8 cellular contexts compared by ENCODE assay signal in genomic region chr14:81990312-81990761, GRCh38.
DNase-seq lines count a peak whose midpoint lies in the region; ATAC-seq, FAIRE-seq and TF ChIP-seq lines count a peak whose summit lies in the region.

No MANE protein-coding gene starts in this region.

- 11% methylated on average over 7 of the region's 7 CpGs for WGBS in GM12878 (ENCODE audit: insufficient coverage, insufficient replicate concordance, low lambda C conversion rate, missing lambda C conversion rate)

- BruUV-seq in GM12878 (replicated peaks; lab: Mats Ljungman, UMichigan): no TSS peak

- TF ChIP-seq POLR2A in GM12878 (IDR thresholded peaks at IDR 0.05; ENCODE audit: low read depth, low read length): no peak

- H3K4me3 Mint-ChIP-seq in CD4-positive, alpha-beta memory T cell: no peak overlapping the region

- H4K20me1 ChIP-seq in OCI-LY1 (ENCODE audit: insufficient read depth, low read length): no peaks in the 10 kb centered on the region
- no peaks in the 10 kb centered on the region for H4K20me1 ChIP-seq in GM12878 (ENCODE audit: control insufficient read depth, insufficient read depth)

- H3K9ac ChIP-seq in OCI-LY1 (ENCODE audit: low read length): no peak overlapping the region
- no peak overlapping the region for H3K9ac ChIP-seq in GM12878 (ENCODE audit: control insufficient read depth, insufficient read depth, low read length)

- no peaks in the 10 kb centered on the region for H3K9me2 ChIP-seq in OCI-LY1 (ENCODE audit: low read depth, low read length)

- H3K79me2 ChIP-seq in OCI-LY1 (ENCODE audit: insufficient read depth, low read length) (no peaks in the 10 kb centered on the region), GM12878 (ENCODE audit: control insufficient read depth, insufficient read depth, low read length) (no peaks in the 10 kb centered on the region)

- H3K36me3 Mint-ChIP-seq in CD4-positive, alpha-beta memory T cell: no peaks in the 10 kb centered on the region

- peak; percentile 71 for FAIRE-seq in GM12878 (lab: Jason Lieb, UNC)

- no peak overlapping the region for H3K27ac Mint-ChIP-seq in CD4-positive, alpha-beta memory T cell

- no peaks in the 10 kb centered on the region for H3K9me3 ChIP-seq in CD4-positive, alpha-beta memory T cell (ENCODE audit: control insufficient read depth in 1 of 2, low read length in 2 of 2)
- H3K9me3 ChIP-seq in OCI-LY1 (ENCODE audit: low read length) (no peaks in the 10 kb centered on the region), GM12878 (replicated peaks; ENCODE audit: control insufficient read depth, insufficient read depth, low read length) (no peaks in the 10 kb centered on the region)

- in situ Hi-C loops in GM12878 (cut with MboI): loop anchor here (25.0 kb wide), 2 partner anchors 1072 to 1472 kb away; no protein-coding TSS in a partner anchor

- no peaks in the 10 kb centered on the region for H3K36me3 ChIP-seq in CD4-positive, alpha-beta memory T cell (ENCODE audit: insufficient read depth, low read length)
- H3K36me3 ChIP-seq in OCI-LY1 (ENCODE audit: insufficient read depth, low read length) (no peaks in the 10 kb centered on the region), GM12878 (ENCODE audit: control insufficient read depth in 2 of 2, insufficient read depth in 2 of 2, low read length in 1 of 2) (no peaks in the 10 kb centered on the region)

- RAD21 ChIA-PET in GM12878 (lab: Charles Lee; ENCODE audit: unreplicated experiment): interaction anchor here (1.0 to 4.4 kb wide), 3 partner anchors 62 to 1081 kb away, joined by 4 to 18 read pairs (median 4); no protein-coding TSS in a partner anchor

- no peak overlapping the region for H3K4me3 ChIP-seq in CD4-positive, alpha-beta memory T cell (ENCODE audit: low read length in 2 of 2)
- H3K4me3 ChIP-seq in OCI-LY1 (ENCODE audit: low read depth, low read length, poor library complexity, severe bottlenecking) (no peak overlapping the region), GM12878 (no peak overlapping the region)

- no peaks in the 10 kb centered on the region for H3K4me1 Mint-ChIP-seq in CD4-positive, alpha-beta memory T cell

- no peaks in the 10 kb centered on the region for H3K4me1 ChIP-seq in CD4-positive, alpha-beta memory T cell (ENCODE audit: insufficient read depth, low read length)
- H3K4me1 ChIP-seq in OCI-LY1 (ENCODE audit: insufficient read depth, low read length, severe bottlenecking) (no peaks in the 10 kb centered on the region), GM12878 (ENCODE audit: control insufficient read depth, insufficient read depth, low read length) (no peaks in the 10 kb centered on the region)

- TF ChIP-seq EP300 in GM12878 (IDR thresholded peaks at IDR 0.05; ENCODE audit: borderline replicate concordance in 1 of 2, control insufficient read depth in 1 of 2, low read depth in 2 of 2, low read length in 2 of 2): no peak

- peaks cover 0 to under 1% (median 0%) of the 10 kb centered on the region in 8 donors for H3K9me3 Mint-ChIP-seq in CD4-positive, alpha-beta memory T cell

- H3K27me3 Mint-ChIP-seq in CD4-positive, alpha-beta memory T cell: peaks cover 0 to 3% of the 10 kb centered on the region in 2 donors

- peak; percentile 69 for ATAC-seq in GM18868 (IDR thresholded peaks at IDR 0.05; ENCODE audit: unreplicated experiment)
- peak; percentile 69 for ATAC-seq in HG03439 (IDR thresholded peaks at IDR 0.05; ENCODE audit: unreplicated experiment)
- ATAC-seq in GM12878: peak; percentile 69
- no peak for ATAC-seq in HG03196 (IDR thresholded peaks at IDR 0.05; ENCODE audit: unreplicated experiment)

- H2AFZ ChIP-seq in OCI-LY1 (ENCODE audit: low read length): no peak overlapping the region
- no peak overlapping the region for H2AFZ ChIP-seq in GM12878 (ENCODE audit: control insufficient read depth, low read depth, low read length)

- CTCF ChIA-PET in CD4-positive, alpha-beta memory T cell (lab: Charles Lee; ENCODE audit: partially characterized antibody): interaction anchor here (1.1 to 2.6 kb wide), 5 partner anchors 8 to 30 kb away, joined by 3 to 10 read pairs (median 4); no protein-coding TSS in a partner anchor
- CTCF ChIA-PET in GM12878 (lab: Yijun Ruan, JAX): interaction anchor here (0.5 to 4.6 kb wide), 33 partner anchors 8 to 1372 kb away, joined by 3 to 24 read pairs (median 4); no protein-coding TSS in a partner anchor

- no peak overlapping the region for H3K4me2 ChIP-seq in OCI-LY1 (ENCODE audit: low read length)
- no peak overlapping the region for H3K4me2 ChIP-seq in GM12878 (ENCODE audit: control insufficient read depth, insufficient read depth)

- no peaks in the 10 kb centered on the region for H3F3A ChIP-seq in OCI-LY1 (ENCODE audit: insufficient read depth, low read length)

- SMC1A ChIA-PET in GM12878 (lab: Charles Lee; ENCODE audit: uncharacterized antibody, unreplicated experiment): interaction anchor here (0.8 to 2.2 kb wide), 15 partner anchors 9 to 1310 kb away, joined by 3 to 10 read pairs (median 3); no protein-coding TSS in a partner anchor

- intact Hi-C loops in CD4-positive, alpha-beta memory T cell (cut with micrococcal nuclease): no loop called here
- intact Hi-C loops in GM12878 (cut with micrococcal nuclease; ENCODE audit: unreplicated experiment): loop anchor here (1.0 to 10.0 kb wide), 8 partner anchors 242 to 1472 kb away; no protein-coding TSS in a partner anchor

- no peaks in the 10 kb centered on the region for H3K27me3 ChIP-seq in CD4-positive, alpha-beta memory T cell (ENCODE audit: insufficient read depth, low read length)
- H3K27me3 ChIP-seq in OCI-LY1 (ENCODE audit: insufficient read depth, low read length): no peaks in the 10 kb centered on the region
- no peaks in the 10 kb centered on the region for H3K27me3 ChIP-seq in GM12878 (replicated peaks in 1 of 2; ENCODE audit: control insufficient read depth in 2 of 2, insufficient read depth in 2 of 2, low read length in 1 of 2)

- TF ChIP-seq RAD21 in GM12878 (IDR thresholded peaks at IDR 0.05; ENCODE audit: insufficient read depth, low read depth, low read length): peak; percentile 95

- H3K27ac ChIP-seq in CD4-positive, alpha-beta memory T cell (ENCODE audit: low read depth, low read length): no peak overlapping the region
- H3K27ac ChIP-seq in OCI-LY1 (ENCODE audit: low read depth, low read length, poor library complexity, severe bottlenecking) (no peak overlapping the region), GM12878 (ENCODE audit: control insufficient read depth, insufficient read depth) (no peak overlapping the region)

- POLR2A ChIA-PET in CD4-positive, alpha-beta memory T cell (lab: Charles Lee; ENCODE audit: partially characterized antibody): no interaction called here
- POLR2A ChIA-PET in GM12878 (lab: Charles Lee): no interaction called here

- TF ChIP-seq CTCF in OCI-LY1 (IDR thresholded peaks at IDR 0.05; ENCODE audit: low read length): peak; percentile 78
- peak; percentile 78 to 85 (median 81) for TF ChIP-seq CTCF in GM12878 (IDR thresholded peaks at IDR 0.05 in 2 of 3, conservative IDR thresholded peaks at IDR 0.05 in 1 of 3; ENCODE audit: control insufficient read depth in 2 of 3, extremely low read depth in 1 of 3, insufficient read depth in 1 of 3, low read depth in 3 of 3, low read length in 3 of 3)

- DNase-seq in CD4-positive, alpha-beta memory T cell: peak in 4 of 5 donors; percentile 11 to 20 (median 12)
- DNase-seq in GM12878 (ENCODE audit: low read depth, low spot score): peak; percentile 16
- DNase-seq in inferior parietal cortex (ENCODE audit: extremely low spot score): peak; percentile 92
- DNase-seq in stimulated activated CD4-positive, alpha-beta T cell treated with anti-CD3 and anti-CD28 coated beads, Interleukin-15, amount 100 ng/mL, for 48 hours (ENCODE audit: low read depth in 2 of 2): peak; percentile 1 to 12

TF ChIP-seq in GM12878, 131 proteins besides CTCF, POLR2A, EP300 and RAD21 (continues in another document):
- TF ChIP-seq POLR2AphosphoS5 (IDR thresholded peaks at IDR 0.05; ENCODE audit: low read length): no peak
- TF ChIP-seq TCF3 (IDR thresholded peaks at IDR 0.05; ENCODE audit: borderline replicate concordance, insufficient read depth, low read depth, low read length): no peak
- no peak for TF ChIP-seq CUX1 (IDR thresholded peaks at IDR 0.05; ENCODE audit: insufficient replicate concordance, low read depth, low read length)
- no peak for TF ChIP-seq NRF1 (conservative IDR thresholded peaks at IDR 0.05; ENCODE audit: low read depth, low read length)
- TF ChIP-seq YY1 (IDR thresholded peaks at IDR 0.05; ENCODE audit: low read depth, low read length): 0 out of 2 replicates have a peak, but pooled peaks have one; percentile 31
- no peak for TF ChIP-seq SIX5 (IDR thresholded peaks at IDR 0.05; ENCODE audit: low read depth, low read length, severe bottlenecking)

Comparison
In these comparisons a context has a peak if more than half of its experiments do, and no peak if none do; other contexts are left out.
1. DNase-seq: peak in every context shown above with its lines; median percentile 92 in inferior parietal cortex; 16 in GM12878; 12 in CD4-positive, alpha-beta memory T cell; 6 in stimulated activated CD4-positive, alpha-beta T cell treated with anti-CD3 and anti-CD28 coated beads, Interleukin-15, amount 100 ng/mL, for 48 hours.